In genomic region chr20:52598306-52598705, GRCh38 we compare ENCODE assay signal across 1 cellular context.
TF ChIP-seq lines count a peak whose summit lies in the region.

No MANE protein-coding gene starts in this region.

TF ChIP-seq in GM12878, 131 proteins besides CTCF, POLR2A, EP300 and RAD21 (continued from another document):
- TF ChIP-seq MYC (IDR thresholded peaks at IDR 0.05; ENCODE audit: insufficient read depth, insufficient read length, insufficient replicate concordance, low read length, severe bottlenecking) (no peak), EED (IDR thresholded peaks at IDR 0.05; ENCODE audit: low read depth) (no peak), ZBED1 (IDR thresholded peaks at IDR 0.05; ENCODE audit: borderline replicate concordance) (no peak), SMARCA5 (IDR thresholded peaks at IDR 0.05) (no peak), JUNB (IDR thresholded peaks at IDR 0.05) (no peak), E2F4 (IDR thresholded peaks at IDR 0.05; ENCODE audit: low read depth, low read length) (no peak), ATF2 (IDR thresholded peaks at IDR 0.05; ENCODE audit: low read length) (no peak), EGR1 (IDR thresholded peaks at IDR 0.05; ENCODE audit: borderline replicate concordance in 1 of 2, low read depth in 2 of 2, low read length in 2 of 2) (no peak), KLF5 (IDR thresholded peaks at IDR 0.05; ENCODE audit: partially characterized antibody) (no peak), ZSCAN29 (IDR thresholded peaks at IDR 0.05) (no peak), ZNF217 (IDR thresholded peaks at IDR 0.05) (no peak)
